ENCODE assay signal across 14 cellular contexts in the genomic region with DNA sequence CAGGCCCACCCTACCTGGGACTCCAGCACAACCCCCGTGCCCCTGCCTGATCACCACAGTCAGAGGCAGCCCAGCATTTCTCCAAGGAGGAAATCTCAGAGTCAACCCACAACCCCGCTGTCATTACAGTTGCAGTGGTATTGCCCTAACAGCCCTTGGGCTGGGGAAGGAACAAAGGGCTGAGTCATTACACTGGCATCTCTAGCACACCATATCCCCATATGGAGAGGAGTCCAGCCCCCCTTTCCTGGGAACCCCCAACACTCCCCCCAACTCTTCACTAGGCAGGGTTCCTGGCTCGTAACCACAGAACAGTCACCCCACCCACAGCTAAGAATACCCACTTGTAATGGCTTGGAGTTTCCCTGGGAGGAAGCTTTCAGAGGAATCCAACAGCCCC.
A peak's percentile ranks its signal among the peaks of the same experiment; 100 is the strongest.
DNase-seq lines count a peak whose midpoint lies in the region; ATAC-seq and TF ChIP-seq lines count a peak whose summit lies in the region.
"Had no signal": no experiment of that assay in that cellular context is flagged by ENCODE, and none has a peak within 500 bp of the region (broad histone marks: within the 10 kb centered on the region; RNA-seq: fewer than 3 reads in every experiment).

No MANE protein-coding gene starts in this region.

- no peak overlapping the region for H2AFZ ChIP-seq in GM23248

- H4K20me1 ChIP-seq in GM23248 (ENCODE audit: insufficient read depth): no peaks in the 10 kb centered on the region
- H4K20me1 ChIP-seq: BLaER1 had no signal

- peak; percentile 16 for DNase-seq in HPDE6-E6E7 (ENCODE audit: extremely low spot score)
- peak; percentile 74 for DNase-seq in SW480 (ENCODE audit: low spot score)
- DNase-seq in fibroblast of the aortic adventitia (ENCODE audit: low read depth): peak; percentile 2
- no peak for DNase-seq in stimulated activated effector memory CD8-positive, alpha-beta T cell treated with anti-CD3 and anti-CD28 coated beads, Interleukin-12 subunit alpha, Interleukin-12 subunit beta, amount 100 ng/mL, for 72 hours (ENCODE audit: low spot score in 2 of 2)
- DNase-seq in NCI-H82 treated with DMSO at 0.1 percent for 48 hours (lab: John Stamatoyannopoulos, UW; ENCODE audit: unreplicated experiment): no peak
- DNase-seq in GM23248: no peak
- DNase-seq: activated CD4-positive, alpha-beta T cell treated with anti-CD3 and anti-CD28 coated beads for 48 hours; activated naive CD4-positive, alpha-beta T cell treated with anti-CD3 and anti-CD28 coated beads, Interleukin-2, amount 10 ng/mL, durations not matched to agents 7 days and 5 days; GOT3; NCI-H2171 treated with DMSO at 0.1 percent for 48 hours; SHP77 had no signal

- H3K9ac ChIP-seq in GM23248: no peak overlapping the region
- H3K9ac ChIP-seq: BLaER1 had no signal

- H3F3A ChIP-seq in GM23248 (ENCODE audit: insufficient read depth): no peaks in the 10 kb centered on the region

- 0 out of 2 replicates have a peak, but pooled peaks cover 3% of the 10 kb centered on the region for H3K27me3 ChIP-seq in GM23248 (replicated peaks; ENCODE audit: insufficient read depth)
- H3K27me3 ChIP-seq: BLaER1, right atrium auricular region had no signal

- no peaks in the 10 kb centered on the region for H3K9me2 ChIP-seq in GM23248 (ENCODE audit: insufficient read depth)

- TF ChIP-seq CTCF in fibroblast of the aortic adventitia (IDR thresholded peaks at IDR 0.05; ENCODE audit: insufficient read depth, low read length): no peak

- H3K79me2 ChIP-seq in GM23248 (ENCODE audit: insufficient read depth): no peaks in the 10 kb centered on the region

- no peaks in the 10 kb centered on the region for H3K36me3 Mint-ChIP-seq in stimulated activated effector memory CD8-positive, alpha-beta T cell treated with anti-CD3 and anti-CD28 coated beads, Interleukin-12 subunit alpha, Interleukin-12 subunit beta, amount 100 ng/mL, for 72 hours
- H3K36me3 Mint-ChIP-seq: activated naive CD4-positive, alpha-beta T cell treated with anti-CD3 and anti-CD28 coated beads, Interleukin-2, amount 10 ng/mL, durations not matched to agents 7 days and 5 days had no signal

- no peak overlapping the region for H3K4me3 Mint-ChIP-seq in stimulated activated effector memory CD8-positive, alpha-beta T cell treated with anti-CD3 and anti-CD28 coated beads, Interleukin-12 subunit alpha, Interleukin-12 subunit beta, amount 100 ng/mL, for 72 hours
- H3K4me3 Mint-ChIP-seq: activated naive CD4-positive, alpha-beta T cell treated with anti-CD3 and anti-CD28 coated beads, Interleukin-2, amount 10 ng/mL, durations not matched to agents 7 days and 5 days had no signal

- H3K9me3 Mint-ChIP-seq in stimulated activated effector memory CD8-positive, alpha-beta T cell treated with anti-CD3 and anti-CD28 coated beads, Interleukin-12 subunit alpha, Interleukin-12 subunit beta, amount 100 ng/mL, for 72 hours: no peaks in the 10 kb centered on the region

- no peak overlapping the region for H3K4me3 ChIP-seq in fibroblast of the aortic adventitia (ENCODE audit: low read depth, low read length)
- no peak overlapping the region for H3K4me3 ChIP-seq in GM23248
- H3K4me3 ChIP-seq: BLaER1, right atrium auricular region had no signal

- H3K36me3 ChIP-seq in GM23248 (ENCODE audit: low read depth): no peaks in the 10 kb centered on the region
- H3K36me3 ChIP-seq: BLaER1, right atrium auricular region had no signal

- peak; percentile 13 for ATAC-seq in stimulated activated effector memory CD8-positive, alpha-beta T cell treated with anti-CD3 and anti-CD28 coated beads, Interleukin-12 subunit alpha, Interleukin-12 subunit beta, amount 100 ng/mL, for 72 hours
- no peak for ATAC-seq in HG03342 (IDR thresholded peaks at IDR 0.05; ENCODE audit: unreplicated experiment)

- no peak overlapping the region for H3K27ac ChIP-seq in GM23248
- H3K27ac ChIP-seq: BLaER1, right atrium auricular region had no signal

- in situ Hi-C loops in GM23248 (cut with MboI): no loop called here

- 33 to 45% methylated on average over 3 of the region's 3 CpGs for WGBS in GM23248 (ENCODE audit: low coverage in 1 of 2, low lambda C conversion rate in 2 of 2, missing lambda C conversion rate in 2 of 2), 2 experiments

- H3K27ac Mint-ChIP-seq in stimulated activated effector memory CD8-positive, alpha-beta T cell treated with anti-CD3 and anti-CD28 coated beads, Interleukin-12 subunit alpha, Interleukin-12 subunit beta, amount 100 ng/mL, for 72 hours: no peak overlapping the region
- H3K27ac Mint-ChIP-seq: activated naive CD4-positive, alpha-beta T cell treated with anti-CD3 and anti-CD28 coated beads, Interleukin-2, amount 10 ng/mL, durations not matched to agents 7 days and 5 days had no signal

- H3K9me3 ChIP-seq in GM23248 (ENCODE audit: low read depth): no peaks in the 10 kb centered on the region
- H3K9me3 ChIP-seq: right atrium auricular region had no signal

- no peaks in the 10 kb centered on the region for H3K4me1 Mint-ChIP-seq in stimulated activated effector memory CD8-positive, alpha-beta T cell treated with anti-CD3 and anti-CD28 coated beads, Interleukin-12 subunit alpha, Interleukin-12 subunit beta, amount 100 ng/mL, for 72 hours
- H3K4me1 Mint-ChIP-seq: activated naive CD4-positive, alpha-beta T cell treated with anti-CD3 and anti-CD28 coated beads, Interleukin-2, amount 10 ng/mL, durations not matched to agents 7 days and 5 days had no signal

- no peaks in the 10 kb centered on the region for H3K4me1 ChIP-seq in GM23248 (ENCODE audit: insufficient read depth)
- H3K4me1 ChIP-seq: BLaER1, right atrium auricular region had no signal

- no peak overlapping the region for H3K4me2 ChIP-seq in GM23248 (ENCODE audit: unreplicated experiment)
- H3K4me2 ChIP-seq: BLaER1 had no signal

Comparison
In these comparisons a context has a peak if more than half of its experiments do, and no peak if none do; other contexts are left out.
1. DNase-seq: peak in HPDE6-E6E7 (single experiment), SW480 (single experiment) and fibroblast of the aortic adventitia (single experiment); none in stimulated activated effector memory CD8-positive, alpha-beta T cell treated with anti-CD3 and anti-CD28 coated beads, Interleukin-12 subunit alpha, Interleukin-12 subunit beta, amount 100 ng/mL, for 72 hours (0 of 2), NCI-H82 treated with DMSO at 0.1 percent for 48 hours (single experiment) and GM23248 (single experiment).